ENCODE assay signal across 23 cellular contexts in genomic region chr1:76082084-76082483, GRCh38. TPM values are rescaled to one million over a fixed set of nuclear protein-coding genes. Genes with fewer than 3 reads are reported as not detected.
DNase-seq lines count a peak whose midpoint lies in the region; ATAC-seq, FAIRE-seq and TF ChIP-seq lines count a peak whose summit lies in the region.
"Had no signal": no experiment of that assay in that cellular context is flagged by ENCODE, and none has a peak within 500 bp of the region (broad histone marks: within the 10 kb centered on the region; RNA-seq: fewer than 3 reads in every experiment).

No MANE protein-coding gene starts in this region.

- H3K4me3 ChIP-seq in HUES6 (ENCODE audit: low read depth, low read length) (no peak overlapping the region), smooth muscle cell (no peak overlapping the region), mesenchymal stem cell (ENCODE audit: insufficient read depth in 1 of 2, low read depth in 1 of 2, low read length in 2 of 2) (no peak overlapping the region), PC-9 (no peak overlapping the region), HepG2 (replicated peaks in 1 of 3; ENCODE audit: insufficient read depth in 1 of 3, low read depth in 2 of 3, low read length in 3 of 3) (no peak overlapping the region)
- H3K4me3 ChIP-seq: HAP-1 had no signal

- BruUV-seq in PC-9 (replicated peaks; lab: Mats Ljungman, UMichigan) (no TSS peak), HepG2 (replicated peaks; lab: Mats Ljungman, UMichigan) (no TSS peak)

- 58% methylated on average over 4 of the region's 4 CpGs for WGBS in smooth muscle cell (ENCODE audit: low lambda C conversion rate)
- WGBS in mesenchymal stem cell, result 65% methylated on average over 4 of the region's 4 CpGs
- 18% methylated on average over 4 of the region's 4 CpGs for WGBS in HepG2 (ENCODE audit: low lambda C conversion rate)

- no peak overlapping the region for H4K91ac ChIP-seq in mesenchymal stem cell (ENCODE audit: low read length)

- FAIRE-seq in HepG2 (lab: Jason Lieb, UNC), result no peak
- FAIRE-seq: A204.1, D721Med, G401.6, GM12892, GM19239, H1 had no signal

- H4K8ac ChIP-seq in mesenchymal stem cell (ENCODE audit: low read length), result no peak overlapping the region

- peaks cover 73% of the 10 kb centered on the region for H3K4me1 Mint-ChIP-seq in mesothelial cell of epicardium

- H3K9me3 Mint-ChIP-seq in mesothelial cell of epicardium, result no peaks in the 10 kb centered on the region
- H3K9me3 Mint-ChIP-seq: CD8-positive, alpha-beta T cell; HFFc6 had no signal

- in situ Hi-C loops in HepG2 (cut with HindIII; ENCODE audit: extremely low pct_ligation_motif_present, low pct_unique_long_range_greater_than_20kb), result no loop called here

- TF ChIP-seq EP300 in HepG2 (IDR thresholded peaks at IDR 0.05; ENCODE audit: low read depth in 2 of 2, low read length in 2 of 2) (no peak), HepG2 (CRISPR knock-in tag; IDR thresholded peaks at IDR 0.05; ENCODE audit: borderline replicate concordance) (no peak)

- H3K4me1 ChIP-seq in HUES6 (ENCODE audit: control insufficient read depth, insufficient read depth, low read length), result peaks cover 51% of the 10 kb centered on the region
- H3K4me1 ChIP-seq in smooth muscle cell (ENCODE audit: low read depth), result peaks cover 32% of the 10 kb centered on the region
- H3K4me1 ChIP-seq in mesenchymal stem cell (ENCODE audit: control insufficient read depth, insufficient read depth, low read depth, low read length), result no peaks in the 10 kb centered on the region
- no peaks in the 10 kb centered on the region for H3K4me1 ChIP-seq in PC-9 (replicated peaks; ENCODE audit: insufficient read depth)
- no peaks in the 10 kb centered on the region for H3K4me1 ChIP-seq in HepG2 (ENCODE audit: insufficient read depth, low read length)
- H3K4me1 ChIP-seq: HAP-1 had no signal

- no peak overlapping the region for H2BK12ac ChIP-seq in mesenchymal stem cell (ENCODE audit: low read length in 2 of 2)

- no peak for ATAC-seq in HepG2
- ATAC-seq: CD8-positive, alpha-beta T cell had no signal

- CTCF ChIA-PET in PC-9 (lab: Charles Lee) (no interaction called here), HepG2 (lab: Yijun Ruan, JAX; ENCODE audit: low intra/inter-chr PET ratio, low total read pairs) (no interaction called here)

- intact Hi-C loops in PC-9 (cut with micrococcal nuclease; ENCODE audit: unreplicated experiment) (loop anchor here (5.0 kb wide), 1 partner anchor 775 kb away; no protein-coding TSS in a partner anchor), HepG2 (cut with micrococcal nuclease; ENCODE audit: unreplicated experiment) (no loop called here)

- H3K27me3 Mint-ChIP-seq in mesothelial cell of epicardium (ENCODE audit: low read depth), result no peaks in the 10 kb centered on the region
- H3K27me3 Mint-ChIP-seq: B cell had no signal

- H2AFZ ChIP-seq in smooth muscle cell (ENCODE audit: low read depth) (no peak overlapping the region), mesenchymal stem cell (ENCODE audit: low read depth, low read length) (no peak overlapping the region), PC-9 (no peak overlapping the region), HepG2 (ENCODE audit: low read length) (no peak overlapping the region)

- no peak overlapping the region for H3K4me3 Mint-ChIP-seq in mesothelial cell of epicardium
- H3K4me3 Mint-ChIP-seq: B cell; CD14-positive monocyte; CD8-positive, alpha-beta T cell; HFFc6 had no signal

- TF ChIP-seq RAD21 in HepG2 (CRISPR knock-in tag; IDR thresholded peaks at IDR 0.05), result no peak

- H3F3A ChIP-seq in smooth muscle cell (ENCODE audit: low read depth), result peaks cover 27% of the 10 kb centered on the region
- H3F3A ChIP-seq in PC-9 (ENCODE audit: insufficient read depth, low read depth), result no peaks in the 10 kb centered on the region

- H3K9me3 ChIP-seq in HUES6 (ENCODE audit: control insufficient read depth, insufficient read depth, low read depth, low read length) (no peaks in the 10 kb centered on the region), smooth muscle cell (replicated peaks; ENCODE audit: low read depth) (no peaks in the 10 kb centered on the region), mesenchymal stem cell (ENCODE audit: control insufficient read depth, low read length) (no peaks in the 10 kb centered on the region), PC-9 (ENCODE audit: insufficient read depth, low read depth) (no peaks in the 10 kb centered on the region), HepG2 (ENCODE audit: low read length) (no peaks in the 10 kb centered on the region)
- H3K9me3 ChIP-seq: HAP-1 had no signal

- TF ChIP-seq POLR2A in HepG2 (IDR thresholded peaks at IDR 0.05; ENCODE audit: insufficient read depth in 1 of 2, low read depth in 2 of 2, low read length in 2 of 2), result no peak

- H3K18ac ChIP-seq in mesenchymal stem cell (ENCODE audit: low read depth in 1 of 2, low read length in 2 of 2), result no peak overlapping the region

- POLR2A ChIA-PET in PC-9 (lab: Charles Lee; ENCODE audit: unreplicated experiment), result no interaction called here
- POLR2A ChIA-PET in HepG2 (lab: Yijun Ruan, JAX), result no interaction called here

- H3K4ac ChIP-seq in mesenchymal stem cell (ENCODE audit: low read depth in 1 of 2, low read length in 2 of 2), result no peak overlapping the region

- TF ChIP-seq CTCF in mesothelial cell of epicardium (IDR thresholded peaks at IDR 0.05; ENCODE audit: unreplicated experiment) (no peak), smooth muscle cell (IDR thresholded peaks at IDR 0.05; ENCODE audit: borderline replicate concordance, insufficient read depth, poor library complexity, severe bottlenecking) (no peak), PC-9 (conservative IDR thresholded peaks at IDR 0.05) (no peak), HepG2 (CRISPR knock-in tag; IDR thresholded peaks at IDR 0.05) (no peak)

- H3K9ac ChIP-seq in HUES6 (ENCODE audit: low read length) (no peak overlapping the region), smooth muscle cell (ENCODE audit: low read depth) (no peak overlapping the region), mesenchymal stem cell (ENCODE audit: low read length) (no peak overlapping the region), HepG2 (ENCODE audit: insufficient read depth, low read depth, low read length) (no peak overlapping the region)

- H2AK5ac ChIP-seq in mesenchymal stem cell (ENCODE audit: low read length, severe bottlenecking), result no peak overlapping the region

- H3K27ac ChIP-seq in HUES6 (ENCODE audit: low read depth, low read length) (peak overlapping the region; percentile 9; the same call in 1 of the 2 replicates), smooth muscle cell (ENCODE audit: low read depth) (no peak overlapping the region), mesenchymal stem cell (ENCODE audit: low read length, poor library complexity, severe bottlenecking) (no peak overlapping the region), PC-9 (no peak overlapping the region), HepG2 (ENCODE audit: extremely low read length, insufficient read depth, low read length) (no peak overlapping the region)

- H2BK5ac ChIP-seq in mesenchymal stem cell (ENCODE audit: low read depth, low read length, poor library complexity, severe bottlenecking), result no peak overlapping the region

- no peak overlapping the region for H2BK120ac ChIP-seq in mesenchymal stem cell (ENCODE audit: low read depth, low read length)

- H3K9me2 ChIP-seq in PC-9 (ENCODE audit: insufficient read depth), result no peaks in the 10 kb centered on the region

- no peaks in the 10 kb centered on the region for H3K36me3 Mint-ChIP-seq in mesothelial cell of epicardium
- H3K36me3 Mint-ChIP-seq: CD8-positive, alpha-beta T cell had no signal

- no peaks in the 10 kb centered on the region for H4K20me1 ChIP-seq in smooth muscle cell (ENCODE audit: low read depth)
- H4K20me1 ChIP-seq in PC-9 (ENCODE audit: insufficient read depth), result no peaks in the 10 kb centered on the region
- no peaks in the 10 kb centered on the region for H4K20me1 ChIP-seq in HepG2 (ENCODE audit: insufficient read depth, low read length)

- H3K27ac Mint-ChIP-seq in mesothelial cell of epicardium, result peak overlapping the region; percentile 48
- H3K27ac Mint-ChIP-seq: B cell; CD14-positive monocyte; CD8-positive, alpha-beta T cell; HFFc6 had no signal

- H2BK15ac ChIP-seq in mesenchymal stem cell (ENCODE audit: low read depth, poor library complexity, severe bottlenecking), result no peak overlapping the region

- H3K4me2 ChIP-seq in smooth muscle cell (peak overlapping the region; percentile 28), mesenchymal stem cell (ENCODE audit: low read length, poor library complexity, severe bottlenecking) (no peak overlapping the region), PC-9 (no peak overlapping the region), HepG2 (ENCODE audit: low read depth, low read length) (no peak overlapping the region)

- peaks cover 2% of the 10 kb centered on the region for H3K79me1 ChIP-seq in mesenchymal stem cell (replicated peaks; ENCODE audit: low read length, poor library complexity, severe bottlenecking)

- no peaks in the 10 kb centered on the region for H3K27me3 ChIP-seq in HUES6 (ENCODE audit: control insufficient read depth, insufficient read depth, low read length)
- H3K27me3 ChIP-seq in smooth muscle cell (ENCODE audit: low read depth), result no peaks in the 10 kb centered on the region
- H3K27me3 ChIP-seq in mesenchymal stem cell (ENCODE audit: control insufficient read depth in 1 of 2, insufficient read depth in 1 of 2, low read length in 2 of 2), result peaks cover 0 to 14% of the 10 kb centered on the region in 2 experiments
- H3K27me3 ChIP-seq in PC-9 (ENCODE audit: insufficient read depth, low read depth), result no peaks in the 10 kb centered on the region
- H3K27me3 ChIP-seq in HepG2 (ENCODE audit: control insufficient read depth in 1 of 2, insufficient read depth in 2 of 2, low read length in 2 of 2), result peaks cover 0 to 4% of the 10 kb centered on the region in 2 experiments; a peak in 1 of 5 replicates

- H3K14ac ChIP-seq in mesenchymal stem cell (ENCODE audit: low read length in 2 of 2), result no peak overlapping the region

- DNase-seq in NCI-H82 (lab: John Stamatoyannopoulos, UW) (peak; percentile 67), mesothelial cell of epicardium (ENCODE audit: low spot score in 2 of 2, unreplicated experiment in 2 of 2) (no peak), smooth muscle cell (lab: John Stamatoyannopoulos, UW; ENCODE audit: unreplicated experiment) (no peak), mesenchymal stem cell (no peak), PC-9 (no peak), HepG2 (ENCODE audit: low spot score) (no peak)
- DNase-seq: CD8-positive, alpha-beta T cell; COR-L47; DMS153; DMS79 treated with DMSO at 0.1 percent for 48 hours; EL; HFFc6; IMR-90 had no signal

- H3K36me3 ChIP-seq in HUES6 (ENCODE audit: control insufficient read depth, insufficient read depth, low read length) (no peaks in the 10 kb centered on the region), smooth muscle cell (ENCODE audit: low read depth) (no peaks in the 10 kb centered on the region), mesenchymal stem cell (ENCODE audit: control insufficient read depth in 1 of 2, insufficient read depth in 2 of 2, low read depth in 1 of 2, low read length in 2 of 2) (no peaks in the 10 kb centered on the region), PC-9 (ENCODE audit: low read depth) (no peaks in the 10 kb centered on the region), HepG2 (replicated peaks in 1 of 2; ENCODE audit: control insufficient read depth in 1 of 2, insufficient read depth in 2 of 2, low read length in 2 of 2) (no peaks in the 10 kb centered on the region)
- H3K36me3 ChIP-seq: HAP-1 had no signal

- H3K79me2 ChIP-seq in smooth muscle cell (ENCODE audit: low read depth), result peaks cover 61% of the 10 kb centered on the region
- no peaks in the 10 kb centered on the region for H3K79me2 ChIP-seq in PC-9 (ENCODE audit: low read depth)
- no peaks in the 10 kb centered on the region for H3K79me2 ChIP-seq in HepG2 (ENCODE audit: insufficient read depth, low read length)

- H3K23ac ChIP-seq in mesenchymal stem cell (ENCODE audit: low read length in 2 of 2), result no peak overlapping the region

RNA-seq across cellular contexts. Expression of gene ST6GALNAC3, which starts 7.5 kb away (rescaled TPM):
- total RNA-seq in mesothelial cell of epicardium, result 62.3 to 64.8 TPM (median 64.6 TPM) in 3 replicates
- 13.4 and 22.2 TPM in 2 replicates for total RNA-seq in smooth muscle cell
- 9.3 and 13.3 TPM in 2 replicates for polyA plus RNA-seq in smooth muscle cell
- 1.5 TPM for polyA plus RNA-seq in mesenchymal stem cell (2013, experiment 1 of 2)
- 1.6 TPM for polyA plus RNA-seq in mesenchymal stem cell (2013, experiment 2 of 2)
- 0.04 TPM in 1 of 2 replicates, not detected in the other for total RNA-seq in PC-9 (2021)
- not detected in 2 replicates for total RNA-seq in HepG2 (2016; rRNA removed; fragmentation: Illumina TruSeq; extraction: Trizol)
- not detected in 2 replicates for total RNA-seq in HepG2 (2016; cell fraction: cytosol; rRNA removed; fragmentation: Illumina TruSeq; extraction: Trizol; ENCODE audit: low read depth)
- not detected in 2 replicates for total RNA-seq in HepG2 (2016; cell fraction: insoluble cytoplasmic fraction; rRNA removed; fragmentation: Illumina TruSeq; extraction: Trizol)
- total RNA-seq in HepG2 (2016; cell fraction: membrane; rRNA removed; fragmentation: Illumina TruSeq; extraction: Trizol), result not detected in 2 replicates
- total RNA-seq in HepG2 (2016; cell fraction: nucleus; rRNA removed; fragmentation: Illumina TruSeq; extraction: Trizol), result not detected in 2 replicates
- not detected in 2 replicates for polyA plus RNA-seq in HepG2 (2011; rRNA removed)
- polyA plus RNA-seq in HepG2 (2011; cell fraction: cytosol; rRNA removed), result not detected in 2 replicates
- not detected in 2 replicates for polyA plus RNA-seq in HepG2 (2011; cell fraction: nucleus; rRNA removed)
- polyA plus RNA-seq in HepG2 (2012), result not detected in 2 replicates
- polyA plus RNA-seq in HepG2 (2016; cell fraction: cytosol; fragmentation: Illumina TruSeq; extraction: Trizol; ENCODE audit: low read depth), result not detected in 2 replicates
- not detected in 2 replicates for polyA plus RNA-seq in HepG2 (2016; cell fraction: insoluble cytoplasmic fraction; fragmentation: Illumina TruSeq; extraction: Trizol; ENCODE audit: low read depth)
- not detected in 2 replicates for polyA plus RNA-seq in HepG2 (2016; cell fraction: membrane; fragmentation: Illumina TruSeq; extraction: Trizol; ENCODE audit: low read depth)
- not detected in 2 replicates for polyA plus RNA-seq in HepG2 (2016; cell fraction: nucleus; fragmentation: Illumina TruSeq; extraction: Trizol; ENCODE audit: insufficient read depth, low read depth)
- not detected in 2 replicates for polyA minus RNA-seq in HepG2 (2011; rRNA and poly(A)+ RNA removed; ENCODE audit: low replicate concordance)
- polyA minus RNA-seq in HepG2 (2011; cell fraction: cytosol; rRNA and poly(A)+ RNA removed), result not detected in 2 replicates
- polyA minus RNA-seq in HepG2 (2011; cell fraction: nucleus; rRNA and poly(A)+ RNA removed), result not detected in 2 replicates

Comparison
In these comparisons a context has a peak if more than half of its experiments do, and no peak if none do; other contexts are left out.
1. RNA of gene ST6GALNAC3, which starts 7.5 kb away (total RNA-seq): 62.3 to 64.8 TPM in mesothelial cell of epicardium and 13.4 to 22.2 TPM in smooth muscle cell; 0.04 TPM in PC-9 and not detected in HepG2; every median in the first group is over 10 times any median in the second.